Comparison of ENCODE assay signal across 1 cellular context in genomic region chr7:158143196-158144120, GRCh38.
TF ChIP-seq lines count a peak whose summit lies in the region.

No MANE protein-coding gene starts in this region.

TF ChIP-seq in HepG2, 621 proteins besides CTCF, POLR2A, EP300 and RAD21 (continued from another document and continues in another):
- no peak for TF ChIP-seq PHF5A (CRISPR knock-in tag; IDR thresholded peaks at IDR 0.05; ENCODE audit: low read depth, unreplicated experiment)
- no peak for TF ChIP-seq SP5 (CRISPR knock-in tag; IDR thresholded peaks at IDR 0.05; ENCODE audit: borderline replicate concordance, low read depth)
- TF ChIP-seq PAWR (CRISPR knock-in tag; IDR thresholded peaks at IDR 0.05; ENCODE audit: borderline replicate concordance) = no peak
- no peak for TF ChIP-seq CEBPG (CRISPR knock-in tag; IDR thresholded peaks at IDR 0.05)
- TF ChIP-seq ZNF562 (CRISPR knock-in tag; IDR thresholded peaks at IDR 0.05; ENCODE audit: borderline replicate concordance) = no peak
- TF ChIP-seq ZGPAT (CRISPR knock-in tag; IDR thresholded peaks at IDR 0.05) = 0 out of 2 replicates have a peak, but pooled peaks have one; percentile 42
- no peak for TF ChIP-seq DDIT3 (CRISPR knock-in tag; IDR thresholded peaks at IDR 0.05)
- TF ChIP-seq ZBTB43 (CRISPR knock-in tag; conservative IDR thresholded peaks at IDR 0.05) = no peak
- no peak for TF ChIP-seq ZFP1 (CRISPR knock-in tag; IDR thresholded peaks at IDR 0.05)
- no peak for TF ChIP-seq KIAA2018 (CRISPR knock-in tag; IDR thresholded peaks at IDR 0.05; ENCODE audit: borderline replicate concordance)
- peak; percentile 55; the same call in 1 of the 2 replicates for TF ChIP-seq ZNF572 (CRISPR knock-in tag; IDR thresholded peaks at IDR 0.05)
- no peak for TF ChIP-seq HNRNPLL (IDR thresholded peaks at IDR 0.05; ENCODE audit: low read depth, low read length, poor library complexity, severe bottlenecking)
- TF ChIP-seq ZC3H13 (CRISPR knock-in tag; IDR thresholded peaks at IDR 0.05) = no peak
- TF ChIP-seq CCAR2 (optimal IDR thresholded peaks at IDR 0.05; ENCODE audit: low read depth, low read length) = no peak
- TF ChIP-seq JUNB (CRISPR knock-in tag; IDR thresholded peaks at IDR 0.05; ENCODE audit: borderline replicate concordance) = no peak
- no peak; the same call in 1 of the 2 replicates for TF ChIP-seq KDM6A (CRISPR knock-in tag; IDR thresholded peaks at IDR 0.05; ENCODE audit: low read depth)
- no peak for TF ChIP-seq MNT (IDR thresholded peaks at IDR 0.05)
- TF ChIP-seq TRAFD1 (CRISPR knock-in tag; IDR thresholded peaks at IDR 0.05; ENCODE audit: borderline replicate concordance) = no peak
- TF ChIP-seq RFX3 (CRISPR knock-in tag; IDR thresholded peaks at IDR 0.05) = no peak
- no peak for TF ChIP-seq DNMT1 (CRISPR knock-in tag; IDR thresholded peaks at IDR 0.05)
- no peak for TF ChIP-seq ZNF784 (CRISPR knock-in tag; IDR thresholded peaks at IDR 0.05; ENCODE audit: borderline replicate concordance)
- TF ChIP-seq ATRX (CRISPR knock-in tag; IDR thresholded peaks at IDR 0.05; ENCODE audit: borderline replicate concordance) = no peak
- peak; percentile 78; the same call in 1 of the 2 replicates for TF ChIP-seq HNF4G (IDR thresholded peaks at IDR 0.05; ENCODE audit: borderline replicate concordance, low read depth, low read length)
- TF ChIP-seq HNF4G (CRISPR knock-in tag; IDR thresholded peaks at IDR 0.05; ENCODE audit: borderline replicate concordance, low read depth) = peak; percentile 83
- no peak for TF ChIP-seq LRRFIP1 (CRISPR knock-in tag; conservative IDR thresholded peaks at IDR 0.05)
- TF ChIP-seq CBFB (CRISPR knock-in tag; IDR thresholded peaks at IDR 0.05) = no peak
- TF ChIP-seq RARA (CRISPR knock-in tag; IDR thresholded peaks at IDR 0.05) = peak; percentile 42; the same call in 1 of the 2 replicates
- TF ChIP-seq ATAD3A (CRISPR knock-in tag; IDR thresholded peaks at IDR 0.05) = no peak
- no peak for TF ChIP-seq HMG20B (CRISPR knock-in tag; conservative IDR thresholded peaks at IDR 0.05)
- no peak for TF ChIP-seq FIP1L1 (IDR thresholded peaks at IDR 0.05; ENCODE audit: borderline replicate concordance, insufficient read depth, low read depth, low read length)
- peak; percentile 65 for TF ChIP-seq POGZ (CRISPR knock-in tag; IDR thresholded peaks at IDR 0.05)
- TF ChIP-seq TOPORS (CRISPR knock-in tag; IDR thresholded peaks at IDR 0.05) = no peak
- no peak for TF ChIP-seq ZNF788 (CRISPR knock-in tag; IDR thresholded peaks at IDR 0.05; ENCODE audit: borderline replicate concordance)
- no peak for TF ChIP-seq ZBTB14 (CRISPR knock-in tag; IDR thresholded peaks at IDR 0.05)
- TF ChIP-seq ZNF644 (CRISPR knock-in tag; IDR thresholded peaks at IDR 0.05; ENCODE audit: low read depth) = no peak
- TF ChIP-seq GMEB1 (CRISPR knock-in tag; IDR thresholded peaks at IDR 0.05; ENCODE audit: borderline replicate concordance) = no peak
- TF ChIP-seq ZNF224 (CRISPR knock-in tag; IDR thresholded peaks at IDR 0.05) = no peak
